In the genomic region with DNA sequence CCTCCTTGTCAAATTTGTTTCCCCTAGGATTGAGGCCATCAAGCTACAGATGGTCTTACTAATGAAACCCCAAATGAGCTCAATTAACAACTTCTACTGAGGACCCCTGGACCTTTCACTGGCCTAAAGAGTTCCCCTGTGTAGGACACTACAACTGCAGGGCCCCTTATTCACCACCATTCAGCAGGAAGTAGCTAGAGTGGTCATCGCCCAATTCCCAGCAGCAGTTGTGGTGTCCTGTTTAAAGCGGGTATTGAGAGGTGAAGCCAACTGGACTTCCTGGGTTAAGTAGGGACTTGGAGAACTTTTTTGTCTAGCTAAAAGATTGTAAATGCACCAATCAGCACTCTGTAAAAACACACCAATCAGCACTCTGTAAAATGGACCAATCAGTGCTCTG, we compare ENCODE assay signal across 18 cellular contexts.
"Had no signal": no experiment of that assay in that cellular context is flagged by ENCODE, and none has a peak within 500 bp of the region (broad histone marks: within the 10 kb centered on the region; RNA-seq: fewer than 3 reads in every experiment).

No MANE protein-coding gene starts in this region.

- H3K27ac ChIP-seq: ascending aorta, colonic mucosa, left lung, sigmoid colon, upper lobe of right lung had no signal

- H3K9me3 ChIP-seq: ascending aorta, colonic mucosa had no signal

- H3K36me3 ChIP-seq: ascending aorta, colonic mucosa, left lung, sigmoid colon, upper lobe of right lung had no signal

- ATAC-seq: left lung; stimulated activated effector memory CD8-positive, alpha-beta T cell treated with anti-CD3 and anti-CD28 coated beads, Interleukin-12 subunit alpha, Interleukin-12 subunit beta, amount 100 ng/mL, for 72 hours; upper lobe of right lung had no signal

- H3K4me1 ChIP-seq: ascending aorta, colonic mucosa, left lung, sigmoid colon, upper lobe of right lung had no signal

- H3K4me3 Mint-ChIP-seq: central memory CD8-positive, alpha-beta T cell; nephron progenitor cell; stimulated activated effector memory CD8-positive, alpha-beta T cell treated with anti-CD3 and anti-CD28 coated beads, Interleukin-12 subunit alpha, Interleukin-12 subunit beta, amount 100 ng/mL, for 72 hours had no signal

- H3K4me3 ChIP-seq: ascending aorta, colonic mucosa, left lung, sigmoid colon, upper lobe of right lung had no signal

- H3K4me1 Mint-ChIP-seq: central memory CD8-positive, alpha-beta T cell; stimulated activated effector memory CD8-positive, alpha-beta T cell treated with anti-CD3 and anti-CD28 coated beads, Interleukin-12 subunit alpha, Interleukin-12 subunit beta, amount 100 ng/mL, for 72 hours had no signal

- H3K27me3 Mint-ChIP-seq: central memory CD8-positive, alpha-beta T cell had no signal

- DNase-seq: activated CD4-positive, alpha-beta T cell treated with anti-CD3 and anti-CD28 coated beads, Interleukin-2, amount 50 U/mL, for 4 hours; activated naive CD4-positive, alpha-beta T cell treated with anti-CD3 and anti-CD28 coated beads, Interleukin-2, amount 50 U/mL, for 16 hours; colonic mucosa; erythroblast; foreskin melanocyte; glutamatergic neuron; hippocampal formation; islet precursor cell; left lung; nephron progenitor cell; nucleus accumbens; sigmoid colon; stimulated activated CD4-positive, alpha-beta T cell treated with anti-CD3 and anti-CD28 coated beads, Interleukin-4, amount 100 ng/mL, for 24 hours; upper lobe of right lung had no signal

- H3K36me3 Mint-ChIP-seq: stimulated activated effector memory CD8-positive, alpha-beta T cell treated with anti-CD3 and anti-CD28 coated beads, Interleukin-12 subunit alpha, Interleukin-12 subunit beta, amount 100 ng/mL, for 72 hours had no signal

- H3K27me3 ChIP-seq: ascending aorta, colonic mucosa, left lung, sigmoid colon, upper lobe of right lung had no signal

- H3K27ac Mint-ChIP-seq: activated T-helper 2 cell treated with anti-CD3 and anti-CD28 coated beads, Interferon-gamma antibody, Interleukin-2, Interleukin-4, amounts not matched to agents 10 μg/mL and 5 μg/mL and 100 μg/mL, durations not matched to agents 14 hours and 24 hours and 36 hours; nephron progenitor cell; stimulated activated effector memory CD8-positive, alpha-beta T cell treated with anti-CD3 and anti-CD28 coated beads, Interleukin-12 subunit alpha, Interleukin-12 subunit beta, amount 100 ng/mL, for 72 hours had no signal
